In genomic region chr11:61529537-61530225, GRCh38 we compare ENCODE assay signal across 23 cellular contexts. TPM values are rescaled to one million over a fixed set of nuclear protein-coding genes. Genes with fewer than 3 reads are reported as not detected.
A peak's percentile ranks its signal among the peaks of the same experiment; 100 is the strongest.
DNase-seq lines count a peak whose midpoint lies in the region; ATAC-seq and TF ChIP-seq lines count a peak whose summit lies in the region.
"Had no signal": no experiment of that assay in that cellular context is flagged by ENCODE, and none has a peak within 500 bp of the region (broad histone marks: within the 10 kb centered on the region; RNA-seq: fewer than 3 reads in every experiment).

No MANE protein-coding gene starts in this region.

- POLR2A ChIA-PET in HEK293 (lab: Yijun Ruan, JAX) = interaction anchor here (0.6 kb wide), 1 partner anchor 131 kb away, joined by 3 read pairs; no protein-coding TSS in a partner anchor
- POLR2A ChIA-PET in WTC11 (lab: Charles Lee) = interaction anchor here (0.8 kb wide), 1 partner anchor 8 kb away, joined by 3 read pairs; no protein-coding TSS in a partner anchor

- no peak for ATAC-seq in WTC11
- peak; percentile 72 for ATAC-seq in Right ventricle myocardium superior (ENCODE audit: poor library complexity)
- ATAC-seq: esophagus mucosa had no signal

- H3K27ac Mint-ChIP-seq in WTC11 = peak overlapping the region; percentile 20; the same call in 1 of the 2 replicates
- no peak overlapping the region for H3K27ac Mint-ChIP-seq in activated T-helper 2 cell treated with anti-CD3 and anti-CD28 coated beads, Interferon-gamma antibody, Interleukin-2, Interleukin-4, amounts not matched to agents 10 μg/mL and 5 μg/mL and 100 μg/mL, durations not matched to agents 14 hours and 24 hours and 36 hours
- H3K27ac Mint-ChIP-seq: mesothelial cell of epicardium had no signal

- H3K4me3 Mint-ChIP-seq in WTC11 = no peak overlapping the region
- no peak overlapping the region for H3K4me3 Mint-ChIP-seq in activated T-helper 2 cell treated with anti-CD3 and anti-CD28 coated beads, Interferon-gamma antibody, Interleukin-2, Interleukin-4, amounts not matched to agents 10 μg/mL and 5 μg/mL and 100 μg/mL, durations not matched to agents 14 hours and 24 hours and 36 hours (ENCODE audit: low read depth)
- H3K4me3 Mint-ChIP-seq: CD4-positive, alpha-beta memory T cell; central memory CD8-positive, alpha-beta T cell; mesothelial cell of epicardium; nephron had no signal

- no peak for TF ChIP-seq CTCF in HEK293 (tag by site-specific recombination; IDR thresholded peaks at IDR 0.05)
- no peak for TF ChIP-seq CTCF in WTC11 (IDR thresholded peaks at IDR 0.05)
- no peak for TF ChIP-seq CTCF in ovary (IDR thresholded peaks at IDR 0.05)

- intact Hi-C loops in Right ventricle myocardium superior (cut with DNase I) = loop anchor here (5.0 kb wide), 1 partner anchor 48 kb away; no protein-coding TSS in a partner anchor
- intact Hi-C loops in ovary (cut with DNase I) = no loop called here
- intact Hi-C loops in activated T-helper 2 cell treated with anti-CD3 and anti-CD28 coated beads, Interferon-gamma antibody, Interleukin-2, Interleukin-4, amounts not matched to agents 10 μg/mL and 5 μg/mL and 100 μg/mL, durations not matched to agents 14 hours and 24 hours and 36 hours (cut with micrococcal nuclease) = no loop called here

- peaks cover 10% of the 10 kb centered on the region for H3K4me1 Mint-ChIP-seq in WTC11
- H3K4me1 Mint-ChIP-seq in activated T-helper 2 cell treated with anti-CD3 and anti-CD28 coated beads, Interferon-gamma antibody, Interleukin-2, Interleukin-4, amounts not matched to agents 10 μg/mL and 5 μg/mL and 100 μg/mL, durations not matched to agents 14 hours and 24 hours and 36 hours (ENCODE audit: low read depth) = no peaks in the 10 kb centered on the region
- H3K4me1 Mint-ChIP-seq: CD4-positive, alpha-beta memory T cell; central memory CD8-positive, alpha-beta T cell had no signal

- no peak for TF ChIP-seq EP300 in ovary (IDR thresholded peaks at IDR 0.05)

- CTCF ChIA-PET in HEK293 (lab: Yijun Ruan, JAX) = interaction anchor here (1.2 to 2.9 kb wide), 4 partner anchors 13 to 97 kb away, joined by 3 to 15 read pairs (median 4); no protein-coding TSS in a partner anchor
- CTCF ChIA-PET in WTC11 (lab: Charles Lee) = interaction anchor here (1.0 to 9.1 kb wide), 8 partner anchors 12 to 108 kb away, joined by 3 to 241 read pairs (median 36); partner anchors contain the start of gene LRRC10B

- H3K4me3 ChIP-seq in HEK293 (ENCODE audit: low read depth, low read length) (no peak overlapping the region), ovary (no peak overlapping the region)

- DNase-seq in WTC11 (ENCODE audit: low spot score) (no peak), Right ventricle myocardium superior (peak; percentile 72), ovary (peak; percentile 59 to 86 (median 75)), islet precursor cell (no peak), foreskin melanocyte (no peak)
- no peak for DNase-seq in activated T-helper 2 cell treated with anti-CD3 and anti-CD28 coated beads, Interferon-gamma antibody, Interleukin-2, Interleukin-4, amounts not matched to agents 10 μg/mL and 5 μg/mL and 100 μg/mL, durations not matched to agents 14 hours and 24 hours and 36 hours (ENCODE audit: low spot score)
- DNase-seq in activated CD4-positive, alpha-beta T cell treated with anti-CD3 and anti-CD28 coated beads, Interleukin-2, amount 50 U/mL, for 1 hour = no peak
- DNase-seq: activated CD4-positive, alpha-beta T cell treated with anti-CD3 and anti-CD28 coated beads for 4 hours; activated CD8-positive, alpha-beta memory T cell treated with anti-CD3 and anti-CD28 coated beads, Interleukin-2, amount 50 U/mL, for 48 hours; amygdala; CD4-positive, alpha-beta memory T cell; effector CD4-positive, alpha-beta T cell; H7; NCI-H1694 treated with DMSO at 0.1 percent for 48 hours; NCI-H226; NK-92 treated with Interleukin-12 subunit alpha and Interleukin-12 subunit beta, amount 100 ng/mL, for 24 hours; substantia nigra had no signal

- no peaks in the 10 kb centered on the region for H3K27me3 Mint-ChIP-seq in WTC11 (ENCODE audit: low read depth)
- no peaks in the 10 kb centered on the region for H3K27me3 Mint-ChIP-seq in activated T-helper 2 cell treated with anti-CD3 and anti-CD28 coated beads, Interferon-gamma antibody, Interleukin-2, Interleukin-4, amounts not matched to agents 10 μg/mL and 5 μg/mL and 100 μg/mL, durations not matched to agents 14 hours and 24 hours and 36 hours (ENCODE audit: low read depth)

- H3K9me3 ChIP-seq in HEK293 (ENCODE audit: control insufficient read depth, insufficient read depth, low read depth, low read length) (no peaks in the 10 kb centered on the region), ovary (no peaks in the 10 kb centered on the region)

- no peak for TF ChIP-seq POLR2A in ovary (IDR thresholded peaks at IDR 0.05)

- no peaks in the 10 kb centered on the region for H3K27me3 ChIP-seq in ovary

- WGBS in ovary, 3 donors = 42 to 50% (median 47%) methylated on average over 21 of the region's 21 CpGs

- H3K27ac ChIP-seq in HEK293 (ENCODE audit: extremely low read depth, low read depth, low read length) (no peak overlapping the region), ovary (no peak overlapping the region)

- H3K4me1 ChIP-seq in HEK293 (ENCODE audit: control insufficient read depth, insufficient read depth, low read length) (no peaks in the 10 kb centered on the region), ovary (ENCODE audit: insufficient read depth) (peaks cover 3% of the 10 kb centered on the region)

- H3K9me3 Mint-ChIP-seq in WTC11 = no peaks in the 10 kb centered on the region
- no peaks in the 10 kb centered on the region for H3K9me3 Mint-ChIP-seq in activated T-helper 2 cell treated with anti-CD3 and anti-CD28 coated beads, Interferon-gamma antibody, Interleukin-2, Interleukin-4, amounts not matched to agents 10 μg/mL and 5 μg/mL and 100 μg/mL, durations not matched to agents 14 hours and 24 hours and 36 hours
- H3K9me3 Mint-ChIP-seq: CD4-positive, alpha-beta memory T cell; central memory CD8-positive, alpha-beta T cell; mesothelial cell of epicardium; nephron had no signal

- peaks cover 2% of the 10 kb centered on the region; the same call in 1 of the 2 replicates for H3K36me3 Mint-ChIP-seq in WTC11
- no peaks in the 10 kb centered on the region for H3K36me3 Mint-ChIP-seq in activated T-helper 2 cell treated with anti-CD3 and anti-CD28 coated beads, Interferon-gamma antibody, Interleukin-2, Interleukin-4, amounts not matched to agents 10 μg/mL and 5 μg/mL and 100 μg/mL, durations not matched to agents 14 hours and 24 hours and 36 hours (ENCODE audit: low read depth)
- H3K36me3 Mint-ChIP-seq: CD4-positive, alpha-beta memory T cell; mesothelial cell of epicardium had no signal

- H3K36me3 ChIP-seq in HEK293 (ENCODE audit: control insufficient read depth in 2 of 2, insufficient read depth in 1 of 2, low read length in 2 of 2) (no peaks in the 10 kb centered on the region), ovary (no peaks in the 10 kb centered on the region)

TF ChIP-seq in HEK293, 187 proteins besides CTCF, POLR2A, EP300 and RAD21 (continues in another document):
- TF ChIP-seq AEBP2 (tag by site-specific recombination; IDR thresholded peaks at IDR 0.05; ENCODE audit: borderline replicate concordance) = no peak

TF ChIP-seq in WTC11, 78 proteins besides CTCF, POLR2A, EP300 and RAD21 (continues in another document):
- peak; percentile 87 for TF ChIP-seq GABPB1 (CRISPR knock-in tag; IDR thresholded peaks at IDR 0.05)
- TF ChIP-seq ZNF532 (CRISPR knock-in tag; IDR thresholded peaks at IDR 0.05; ENCODE audit: borderline replicate concordance) = no peak
- no peak for TF ChIP-seq TCF7 (CRISPR knock-in tag; IDR thresholded peaks at IDR 0.05; ENCODE audit: low read depth)
- no peak for TF ChIP-seq ZNF317 (CRISPR knock-in tag; IDR thresholded peaks at IDR 0.05; ENCODE audit: borderline replicate concordance, low read depth)
- no peak for TF ChIP-seq TP53 (CRISPR knock-in tag; IDR thresholded peaks at IDR 0.05)

RNA-seq across cellular contexts. Expression of gene LRRC10B, which starts 21.1 kb away (rescaled TPM):
- total RNA-seq in WTC11 (2021) = 1.1 to 1.5 TPM (median 1.3 TPM) in 3 replicates
- total RNA-seq in Right ventricle myocardium superior = 0.46 TPM
- 10 to 100 TPM in 1 of 7 donors, 1 to 10 TPM in 3, under 1 TPM in 3; 0.45 to 23.0 (median 1.4) TPM for total RNA-seq in ovary
- 1 to 10 TPM in 1 of 2 donors, under 1 TPM in 1; 0.48 to 1.7 TPM for polyA plus RNA-seq in ovary
- total RNA-seq in activated T-helper 2 cell treated with anti-CD3 and anti-CD28 coated beads, Interferon-gamma antibody, Interleukin-2, Interleukin-4, amounts not matched to agents 10 μg/mL and 5 μg/mL and 100 μg/mL, durations not matched to agents 14 hours and 24 hours and 36 hours = 0.07 and 0.11 TPM in 2 replicates
- total RNA-seq: CD4-positive, alpha-beta memory T cell; pulmonary artery endothelial cell had no signal
- polyA plus RNA-seq: CD4-positive, alpha-beta memory T cell had no signal

RNA-seq across cellular contexts. Expression of gene SYT7, which starts 51.2 kb away (rescaled TPM):
- 12.5 to 18.9 TPM (median 18.2 TPM) in 3 replicates for total RNA-seq in WTC11 (2021)
- total RNA-seq in Right ventricle myocardium superior = 23.7 TPM
- total RNA-seq in ovary = 1 to 10 TPM in 5 of 7 donors, under 1 TPM in 2; 0.24 to 4.6 (median 1.5) TPM
- 1 to 10 TPM; 1.7 to 4.9 TPM for polyA plus RNA-seq in ovary
- total RNA-seq in activated T-helper 2 cell treated with anti-CD3 and anti-CD28 coated beads, Interferon-gamma antibody, Interleukin-2, Interleukin-4, amounts not matched to agents 10 μg/mL and 5 μg/mL and 100 μg/mL, durations not matched to agents 14 hours and 24 hours and 36 hours = 0.09 and 0.30 TPM in 2 replicates
- total RNA-seq: CD4-positive, alpha-beta memory T cell had no signal
- polyA plus RNA-seq: CD4-positive, alpha-beta memory T cell had no signal

Comparison
In these comparisons a context has a peak if more than half of its experiments do, and no peak if none do; other contexts are left out.
1. DNase-seq: peak in Right ventricle myocardium superior (single experiment) and ovary (5 of 5); none in WTC11 (single experiment), activated T-helper 2 cell treated with anti-CD3 and anti-CD28 coated beads, Interferon-gamma antibody, Interleukin-2, Interleukin-4, amounts not matched to agents 10 μg/mL and 5 μg/mL and 100 μg/mL, durations not matched to agents 14 hours and 24 hours and 36 hours (single experiment), activated CD4-positive, alpha-beta T cell treated with anti-CD3 and anti-CD28 coated beads, Interleukin-2, amount 50 U/mL, for 1 hour (single experiment), islet precursor cell (single experiment) and foreskin melanocyte (single experiment).